27 cellular contexts compared by ENCODE assay signal in genomic region chr9:120308495-120308894, GRCh38.
DNase-seq lines count a peak whose midpoint lies in the region; ATAC-seq, FAIRE-seq and TF ChIP-seq lines count a peak whose summit lies in the region.
"Had no signal": no experiment of that assay in that cellular context is flagged by ENCODE, and none has a peak within 500 bp of the region (broad histone marks: within the 10 kb centered on the region; RNA-seq: fewer than 3 reads in every experiment).

No MANE protein-coding gene starts in this region.

- no peak overlapping the region for H3K27ac ChIP-seq in HepG2 (ENCODE audit: extremely low read length, insufficient read depth, low read length)
- no peak overlapping the region for H3K27ac ChIP-seq in right lobe of liver
- H3K27ac ChIP-seq in testis = no peak overlapping the region
- H3K27ac ChIP-seq: C4-2B, cardiac muscle cell, pancreas, sigmoid colon had no signal

- CTCF ChIA-PET in HepG2 (lab: Yijun Ruan, JAX; ENCODE audit: low intra/inter-chr PET ratio, low total read pairs) = no interaction called here

- no peak overlapping the region for H2AFZ ChIP-seq in HepG2 (ENCODE audit: low read length)

- WGBS in HepG2 (ENCODE audit: low lambda C conversion rate) = 7% methylated on average over 3 of the region's 3 CpGs
- WGBS in right lobe of liver (ENCODE audit: insufficient coverage, low coverage, low lambda C conversion rate, missing lambda C conversion rate) = no CpG with 5 or more reads among the region's 3 CpGs
- WGBS in testis, 2 donors = 33 to 62% methylated on average over 3 of the region's 3 CpGs

- no peak for DNase-seq in HepG2 (ENCODE audit: low spot score)
- no peak for DNase-seq in right lobe of liver
- DNase-seq in NCI-H510A (lab: John Stamatoyannopoulos, UW) = peak; percentile 77
- peak; percentile 14 for DNase-seq in epithelial cell of esophagus (ENCODE audit: low read depth)
- no peak for DNase-seq in activated naive CD4-positive, alpha-beta T cell treated with anti-CD3 and anti-CD28 coated beads, Interleukin-2, amount 50 U/mL, for 72 hours (ENCODE audit: low spot score in 2 of 2)
- DNase-seq in testis = no peak
- DNase-seq in midbrain (lab: John Stamatoyannopoulos, UW) = no peak
- DNase-seq in stimulated activated CD4-positive, alpha-beta T cell treated with anti-CD3 and anti-CD28 coated beads, Interleukin-12 subunit alpha, Interleukin-12 subunit beta, amount 100 ng/mL, for 4 hours = no peak
- DNase-seq: activated CD8-positive, alpha-beta T cell treated with anti-CD3 and anti-CD28 coated beads for 36 hours; activated naive CD4-positive, alpha-beta T cell treated with Interleukin-2 at 50 U/mL for 16 hours; activated T-cell treated with anti-CD3 and anti-CD28 coated beads, Interleukin-2, amount 50 U/mL, for 1 hour; amygdala; MG63; naive B cell; NCI-H1930; NCI-H82; pancreas; SIG-M5; sigmoid colon had no signal

- H3K4me2 ChIP-seq in HepG2 (ENCODE audit: low read depth, low read length) = no peak overlapping the region

- no peak for TF ChIP-seq CTCF in HepG2 (CRISPR knock-in tag; IDR thresholded peaks at IDR 0.05)
- TF ChIP-seq CTCF in right lobe of liver (IDR thresholded peaks at IDR 0.05) = no peak
- TF ChIP-seq CTCF in epithelial cell of esophagus (IDR thresholded peaks at IDR 0.05; ENCODE audit: insufficient read depth, low read depth, low read length, missing control alignments) = no peak
- TF ChIP-seq CTCF in testis (IDR thresholded peaks at IDR 0.05) = no peak

- no peaks in the 10 kb centered on the region for H3K79me2 ChIP-seq in HepG2 (ENCODE audit: insufficient read depth, low read length)

- H4K20me1 ChIP-seq in HepG2 (ENCODE audit: insufficient read depth, low read length) = no peaks in the 10 kb centered on the region

- H3K9me3 ChIP-seq in HepG2 (ENCODE audit: low read length) (no peaks in the 10 kb centered on the region), right lobe of liver (peaks cover 0 to 2% (median 0%) of the 10 kb centered on the region in 4 donors), testis (no peaks in the 10 kb centered on the region)
- H3K9me3 ChIP-seq: MG63, pancreas, sigmoid colon had no signal

- TF ChIP-seq POLR2A in HepG2 (IDR thresholded peaks at IDR 0.05; ENCODE audit: insufficient read depth in 1 of 2, low read depth in 2 of 2, low read length in 2 of 2) (no peak), right lobe of liver (IDR thresholded peaks at IDR 0.05) (no peak), testis (IDR thresholded peaks at IDR 0.05) (no peak)

- intact Hi-C loops in HepG2 (cut with micrococcal nuclease; ENCODE audit: unreplicated experiment) (no loop called here), right lobe of liver (cut with DNase I) (no loop called here), testis (cut with DNase I; ENCODE audit: low total_unique reads) (no loop called here)

- H3K4me3 ChIP-seq in HepG2 (replicated peaks in 1 of 3; ENCODE audit: insufficient read depth in 1 of 3, low read depth in 2 of 3, low read length in 3 of 3) (no peak overlapping the region), right lobe of liver (no peak overlapping the region), epithelial cell of esophagus (ENCODE audit: low read length) (no peak overlapping the region), testis (no peak overlapping the region)
- H3K4me3 ChIP-seq: cardiac muscle cell, MG63, pancreas, sigmoid colon had no signal

- peak; percentile 66 for ATAC-seq in HepG2
- no peak for ATAC-seq in right lobe of liver
- no peak for ATAC-seq in activated naive CD4-positive, alpha-beta T cell treated with anti-CD3 and anti-CD28 coated beads, Interleukin-2, amount 50 U/mL, for 72 hours
- ATAC-seq: activated CD8-positive, alpha-beta T cell treated with anti-CD3 and anti-CD28 coated beads for 36 hours; pancreas had no signal

- in situ Hi-C loops in HepG2 (cut with HindIII; ENCODE audit: extremely low pct_ligation_motif_present, low pct_unique_long_range_greater_than_20kb) = no loop called here

- H3K9me3 Mint-ChIP-seq in activated naive CD4-positive, alpha-beta T cell treated with anti-CD3 and anti-CD28 coated beads, Interleukin-2, amount 50 U/mL, for 72 hours = no peaks in the 10 kb centered on the region
- H3K9me3 Mint-ChIP-seq: activated CD8-positive, alpha-beta T cell treated with anti-CD3 and anti-CD28 coated beads for 36 hours; dendritic cell treated with granulocyte-macrophage colony-stimulating factor and Interleukin-4, amounts not matched to agents 40 ng/mL and 50 ng/mL, for 4 days; T-helper 1 cell treated with Interleukin-12 subunit alpha and Interleukin-12 subunit beta and Interleukin-4 antibody, amounts not matched to agents 30 μg/mL and 1 μg/mL, for 36 hours had no signal

- no peak overlapping the region for H3K9ac ChIP-seq in HepG2 (ENCODE audit: insufficient read depth, low read depth, low read length)

- no peak for FAIRE-seq in HepG2 (lab: Jason Lieb, UNC)
- FAIRE-seq: D721Med, endothelial cell of umbilical vein, G401.6, islet of Langerhans, pancreas had no signal

- no peaks in the 10 kb centered on the region for H3K36me3 ChIP-seq in HepG2 (replicated peaks in 1 of 2; ENCODE audit: control insufficient read depth in 1 of 2, insufficient read depth in 2 of 2, low read length in 2 of 2)
- H3K36me3 ChIP-seq in right lobe of liver = no peaks in the 10 kb centered on the region
- no peaks in the 10 kb centered on the region for H3K36me3 ChIP-seq in testis (ENCODE audit: low read depth, missing control alignments)
- H3K36me3 ChIP-seq: cardiac muscle cell, MG63, pancreas, sigmoid colon had no signal

- H3K4me1 ChIP-seq in HepG2 (ENCODE audit: insufficient read depth, low read length) (no peaks in the 10 kb centered on the region), right lobe of liver (no peaks in the 10 kb centered on the region), testis (no peaks in the 10 kb centered on the region)
- H3K4me1 ChIP-seq: pancreas, sigmoid colon had no signal

- no TSS peak for BruUV-seq in HepG2 (replicated peaks; lab: Mats Ljungman, UMichigan)

- POLR2A ChIA-PET in HepG2 (lab: Yijun Ruan, JAX) = no interaction called here

- no peak overlapping the region for H3K27ac Mint-ChIP-seq in activated naive CD4-positive, alpha-beta T cell treated with anti-CD3 and anti-CD28 coated beads, Interleukin-2, amount 50 U/mL, for 72 hours
- H3K27ac Mint-ChIP-seq: activated CD8-positive, alpha-beta T cell treated with anti-CD3 and anti-CD28 coated beads for 36 hours; dendritic cell treated with granulocyte-macrophage colony-stimulating factor and Interleukin-4, amounts not matched to agents 40 ng/mL and 50 ng/mL, for 4 days; T-helper 1 cell treated with Interleukin-12 subunit alpha and Interleukin-12 subunit beta and Interleukin-4 antibody, amounts not matched to agents 30 μg/mL and 1 μg/mL, for 36 hours had no signal

- H3K36me3 Mint-ChIP-seq in activated naive CD4-positive, alpha-beta T cell treated with anti-CD3 and anti-CD28 coated beads, Interleukin-2, amount 50 U/mL, for 72 hours = no peaks in the 10 kb centered on the region
- H3K36me3 Mint-ChIP-seq: naive B cell had no signal

- no peaks in the 10 kb centered on the region for H3K27me3 ChIP-seq in HepG2 (ENCODE audit: control insufficient read depth in 1 of 2, insufficient read depth in 2 of 2, low read length in 2 of 2)
- no peaks in the 10 kb centered on the region for H3K27me3 ChIP-seq in right lobe of liver
- no peaks in the 10 kb centered on the region for H3K27me3 ChIP-seq in testis
- H3K27me3 ChIP-seq: cardiac muscle cell, MG63, pancreas, sigmoid colon had no signal

- no peak for TF ChIP-seq RAD21 in HepG2 (CRISPR knock-in tag; IDR thresholded peaks at IDR 0.05)

- no peak for TF ChIP-seq EP300 in HepG2 (IDR thresholded peaks at IDR 0.05; ENCODE audit: low read depth in 2 of 2, low read length in 2 of 2)
- no peak for TF ChIP-seq EP300 in HepG2 (CRISPR knock-in tag; IDR thresholded peaks at IDR 0.05; ENCODE audit: borderline replicate concordance)

TF ChIP-seq in HepG2, 621 proteins besides CTCF, POLR2A, EP300 and RAD21:
- no peak for TF ChIP-seq DPF2 (CRISPR knock-in tag; IDR thresholded peaks at IDR 0.05; ENCODE audit: borderline replicate concordance, low read depth)
- no peak for TF ChIP-seq ZNF546 (CRISPR knock-in tag; conservative IDR thresholded peaks at IDR 0.05)
- no peak for TF ChIP-seq ZNF672 (CRISPR knock-in tag; IDR thresholded peaks at IDR 0.05)
- no peak for TF ChIP-seq MED8 (CRISPR knock-in tag; IDR thresholded peaks at IDR 0.05; ENCODE audit: insufficient replicate concordance)
- TF ChIP-seq ZNF292 (CRISPR knock-in tag; IDR thresholded peaks at IDR 0.05; ENCODE audit: borderline replicate concordance, low read depth) = no peak
- TF ChIP-seq TIGD3 (CRISPR knock-in tag; IDR thresholded peaks at IDR 0.05; ENCODE audit: borderline replicate concordance) = no peak

Comparison
In these comparisons a context has a peak if more than half of its experiments do, and no peak if none do; other contexts are left out.
1. DNase-seq: peak in NCI-H510A (single experiment) and epithelial cell of esophagus (single experiment); none in HepG2 (single experiment), right lobe of liver (0 of 3), activated naive CD4-positive, alpha-beta T cell treated with anti-CD3 and anti-CD28 coated beads, Interleukin-2, amount 50 U/mL, for 72 hours (0 of 2), testis (single experiment), midbrain (single experiment) and stimulated activated CD4-positive, alpha-beta T cell treated with anti-CD3 and anti-CD28 coated beads, Interleukin-12 subunit alpha, Interleukin-12 subunit beta, amount 100 ng/mL, for 4 hours (single experiment).